ENCODE assay signal across 6 cellular contexts in the genomic region with DNA sequence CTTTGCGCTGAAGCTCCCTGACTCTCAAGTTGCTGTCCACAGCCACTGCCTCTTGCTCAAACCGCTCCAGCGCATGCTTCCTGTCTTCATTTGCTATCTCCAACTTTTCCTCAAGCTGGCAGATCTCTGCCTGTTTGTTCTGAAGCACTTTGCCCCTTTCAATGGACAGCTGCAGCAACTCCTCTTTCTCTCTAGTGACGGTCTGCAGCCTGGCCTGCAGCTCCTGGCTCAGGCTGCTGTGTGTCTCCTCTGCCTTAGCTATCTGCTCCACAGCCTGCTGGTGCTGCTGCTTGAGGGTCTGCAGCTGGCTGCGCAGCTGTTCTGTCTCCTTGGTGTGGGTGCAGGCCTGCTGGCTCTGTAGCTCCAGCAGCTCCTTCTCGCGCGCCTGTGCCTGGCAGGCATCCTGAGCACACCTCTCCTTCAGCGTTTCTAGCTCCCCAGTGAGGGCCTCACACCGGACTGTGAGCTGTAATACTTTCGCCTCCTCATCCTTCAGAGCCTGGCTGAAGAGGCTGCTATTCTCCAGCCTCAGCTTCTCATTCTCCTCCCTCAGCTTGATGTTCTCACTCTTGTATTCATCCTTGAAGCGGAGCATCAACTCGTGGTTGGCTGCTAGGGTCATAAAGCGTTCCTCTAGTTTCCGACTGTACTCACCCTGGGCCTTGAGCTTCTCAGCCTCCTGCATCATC. TPM values are rescaled to one million over a fixed set of nuclear protein-coding genes. Genes with fewer than 3 reads are reported as not detected.
DNase-seq lines count a peak whose midpoint lies in the region; ATAC-seq and TF ChIP-seq lines count a peak whose summit lies in the region.

No MANE protein-coding gene starts in this region.

- peak overlapping the region; percentile 31 for H3K4me3 ChIP-seq in HEK293 (ENCODE audit: low read depth, low read length)
- peak overlapping the region; percentile 70 for H3K4me3 ChIP-seq in psoas muscle

- no peak for DNase-seq in effector memory CD8-positive, alpha-beta T cell
- peak in 1 of 2 donors; percentile 55 for DNase-seq in psoas muscle
- DNase-seq in NK-92 treated with Interleukin-12 subunit alpha and Interleukin-12 subunit beta, amount 100 ng/mL, for 24 hours (lab: John Stamatoyannopoulos, UW), result no peak

- TF ChIP-seq CTCF in HEK293 (tag by site-specific recombination; IDR thresholded peaks at IDR 0.05) (no peak), psoas muscle (IDR thresholded peaks at IDR 0.05) (no peak)

- H3K27me3 Mint-ChIP-seq in effector memory CD8-positive, alpha-beta T cell, result peaks cover 0 to 2% of the 10 kb centered on the region in 2 donors

- CTCF ChIA-PET in HEK293 (lab: Yijun Ruan, JAX), result interaction anchor here (0.6 to 2.6 kb wide), 5 partner anchors 9 to 169 kb away, joined by 3 to 7 read pairs (median 5); a partner anchor contains a TSS

- ATAC-seq in effector memory CD8-positive, alpha-beta T cell (replicated peaks), result no peak
- ATAC-seq in psoas muscle (no peak), HG02973 (IDR thresholded peaks at IDR 0.05; ENCODE audit: unreplicated experiment) (no peak), HG03175 (IDR thresholded peaks at IDR 0.05; ENCODE audit: unreplicated experiment) (no peak)

- intact Hi-C loops in psoas muscle (cut with DNase I), result no loop called here

- no peaks in the 10 kb centered on the region for H3K27me3 ChIP-seq in psoas muscle (ENCODE audit: insufficient read depth in 3 of 3, low read length in 2 of 3)

- peak overlapping the region; percentile 28 to 47 for H3K27ac Mint-ChIP-seq in effector memory CD8-positive, alpha-beta T cell

- H3K9me3 Mint-ChIP-seq in effector memory CD8-positive, alpha-beta T cell, result no peaks in the 10 kb centered on the region

- POLR2A ChIA-PET in HEK293 (lab: Yijun Ruan, JAX), result interaction anchor here (1.5 kb wide), 1 partner anchor 57 kb away, joined by 4 read pairs; a partner anchor contains a TSS

- H3K4me1 ChIP-seq in HEK293 (ENCODE audit: control insufficient read depth, insufficient read depth, low read length) (no peaks in the 10 kb centered on the region), psoas muscle (peaks cover 16% of the 10 kb centered on the region)

- H3K36me3 Mint-ChIP-seq in effector memory CD8-positive, alpha-beta T cell (ENCODE audit: insufficient read depth), result no peaks in the 10 kb centered on the region

- H3K36me3 ChIP-seq in HEK293 (ENCODE audit: control insufficient read depth in 2 of 2, insufficient read depth in 1 of 2, low read length in 2 of 2), result no peaks in the 10 kb centered on the region
- no peaks in the 10 kb centered on the region for H3K36me3 ChIP-seq in psoas muscle (ENCODE audit: insufficient read depth in 1 of 2, low read depth in 1 of 2)

- WGBS in psoas muscle, 3 donors, result 23 to 32% (median 28%) methylated on average over 15 of the region's 15 CpGs

- H3K4me1 Mint-ChIP-seq in effector memory CD8-positive, alpha-beta T cell (ENCODE audit: low read depth in 2 of 2), result peaks cover 7 to 20% of the 10 kb centered on the region in 2 donors

- H3K9me3 ChIP-seq in HEK293 (ENCODE audit: control insufficient read depth, insufficient read depth, low read depth, low read length), result no peaks in the 10 kb centered on the region
- no peaks in the 10 kb centered on the region for H3K9me3 ChIP-seq in psoas muscle

- H3K4me3 Mint-ChIP-seq in effector memory CD8-positive, alpha-beta T cell, result no peak overlapping the region

- H3K27ac ChIP-seq in HEK293 (ENCODE audit: extremely low read depth, low read depth, low read length) (peak overlapping the region; percentile 70), psoas muscle (peak overlapping the region; percentile 76)

TF ChIP-seq in HEK293, 187 proteins besides CTCF, POLR2A, EP300 and RAD21 (continues in another document):
- TF ChIP-seq ZNF335 (tag by site-specific recombination; conservative IDR thresholded peaks at IDR 0.05) (peak; percentile 76), ZFP41 (tag by site-specific recombination; IDR thresholded peaks at IDR 0.05; ENCODE audit: borderline replicate concordance) (no peak), ZNF394 (tag by site-specific recombination; IDR thresholded peaks at IDR 0.05; ENCODE audit: borderline replicate concordance) (peak; percentile 67; the same call in 1 of the 2 replicates), ZNF514 (tag by site-specific recombination; IDR thresholded peaks at IDR 0.05) (no peak), ZNF416 (tag by site-specific recombination; IDR thresholded peaks at IDR 0.05) (no peak)
- TF ChIP-seq, protein P1, sequence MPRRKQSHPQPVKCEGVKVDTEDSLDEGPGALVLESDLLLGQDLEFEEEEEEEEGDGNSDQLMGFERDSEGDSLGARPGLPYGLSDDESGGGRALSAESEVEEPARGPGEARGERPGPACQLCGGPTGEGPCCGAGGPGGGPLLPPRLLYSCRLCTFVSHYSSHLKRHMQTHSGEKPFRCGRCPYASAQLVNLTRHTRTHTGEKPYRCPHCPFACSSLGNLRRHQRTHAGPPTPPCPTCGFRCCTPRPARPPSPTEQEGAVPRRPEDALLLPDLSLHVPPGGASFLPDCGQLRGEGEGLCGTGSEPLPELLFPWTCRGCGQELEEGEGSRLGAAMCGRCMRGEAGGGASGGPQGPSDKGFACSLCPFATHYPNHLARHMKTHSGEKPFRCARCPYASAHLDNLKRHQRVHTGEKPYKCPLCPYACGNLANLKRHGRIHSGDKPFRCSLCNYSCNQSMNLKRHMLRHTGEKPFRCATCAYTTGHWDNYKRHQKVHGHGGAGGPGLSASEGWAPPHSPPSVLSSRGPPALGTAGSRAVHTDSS (tag by site-specific recombination; IDR thresholded peaks at IDR 0.05), result no peak
- TF ChIP-seq, protein P2, sequence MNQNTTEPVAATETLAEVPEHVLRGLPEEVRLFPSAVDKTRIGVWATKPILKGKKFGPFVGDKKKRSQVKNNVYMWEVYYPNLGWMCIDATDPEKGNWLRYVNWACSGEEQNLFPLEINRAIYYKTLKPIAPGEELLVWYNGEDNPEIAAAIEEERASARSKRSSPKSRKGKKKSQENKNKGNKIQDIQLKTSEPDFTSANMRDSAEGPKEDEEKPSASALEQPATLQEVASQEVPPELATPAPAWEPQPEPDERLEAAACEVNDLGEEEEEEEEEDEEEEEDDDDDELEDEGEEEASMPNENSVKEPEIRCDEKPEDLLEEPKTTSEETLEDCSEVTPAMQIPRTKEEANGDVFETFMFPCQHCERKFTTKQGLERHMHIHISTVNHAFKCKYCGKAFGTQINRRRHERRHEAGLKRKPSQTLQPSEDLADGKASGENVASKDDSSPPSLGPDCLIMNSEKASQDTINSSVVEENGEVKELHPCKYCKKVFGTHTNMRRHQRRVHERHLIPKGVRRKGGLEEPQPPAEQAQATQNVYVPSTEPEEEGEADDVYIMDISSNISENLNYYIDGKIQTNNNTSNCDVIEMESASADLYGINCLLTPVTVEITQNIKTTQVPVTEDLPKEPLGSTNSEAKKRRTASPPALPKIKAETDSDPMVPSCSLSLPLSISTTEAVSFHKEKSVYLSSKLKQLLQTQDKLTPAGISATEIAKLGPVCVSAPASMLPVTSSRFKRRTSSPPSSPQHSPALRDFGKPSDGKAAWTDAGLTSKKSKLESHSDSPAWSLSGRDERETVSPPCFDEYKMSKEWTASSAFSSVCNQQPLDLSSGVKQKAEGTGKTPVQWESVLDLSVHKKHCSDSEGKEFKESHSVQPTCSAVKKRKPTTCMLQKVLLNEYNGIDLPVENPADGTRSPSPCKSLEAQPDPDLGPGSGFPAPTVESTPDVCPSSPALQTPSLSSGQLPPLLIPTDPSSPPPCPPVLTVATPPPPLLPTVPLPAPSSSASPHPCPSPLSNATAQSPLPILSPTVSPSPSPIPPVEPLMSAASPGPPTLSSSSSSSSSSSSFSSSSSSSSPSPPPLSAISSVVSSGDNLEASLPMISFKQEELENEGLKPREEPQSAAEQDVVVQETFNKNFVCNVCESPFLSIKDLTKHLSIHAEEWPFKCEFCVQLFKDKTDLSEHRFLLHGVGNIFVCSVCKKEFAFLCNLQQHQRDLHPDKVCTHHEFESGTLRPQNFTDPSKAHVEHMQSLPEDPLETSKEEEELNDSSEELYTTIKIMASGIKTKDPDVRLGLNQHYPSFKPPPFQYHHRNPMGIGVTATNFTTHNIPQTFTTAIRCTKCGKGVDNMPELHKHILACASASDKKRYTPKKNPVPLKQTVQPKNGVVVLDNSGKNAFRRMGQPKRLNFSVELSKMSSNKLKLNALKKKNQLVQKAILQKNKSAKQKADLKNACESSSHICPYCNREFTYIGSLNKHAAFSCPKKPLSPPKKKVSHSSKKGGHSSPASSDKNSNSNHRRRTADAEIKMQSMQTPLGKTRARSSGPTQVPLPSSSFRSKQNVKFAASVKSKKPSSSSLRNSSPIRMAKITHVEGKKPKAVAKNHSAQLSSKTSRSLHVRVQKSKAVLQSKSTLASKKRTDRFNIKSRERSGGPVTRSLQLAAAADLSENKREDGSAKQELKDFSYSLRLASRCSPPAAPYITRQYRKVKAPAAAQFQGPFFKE (tag by site-specific recombination; IDR thresholded peaks at IDR 0.05; ENCODE audit: borderline replicate concordance), result no peak
- TF ChIP-seq, protein P3, sequence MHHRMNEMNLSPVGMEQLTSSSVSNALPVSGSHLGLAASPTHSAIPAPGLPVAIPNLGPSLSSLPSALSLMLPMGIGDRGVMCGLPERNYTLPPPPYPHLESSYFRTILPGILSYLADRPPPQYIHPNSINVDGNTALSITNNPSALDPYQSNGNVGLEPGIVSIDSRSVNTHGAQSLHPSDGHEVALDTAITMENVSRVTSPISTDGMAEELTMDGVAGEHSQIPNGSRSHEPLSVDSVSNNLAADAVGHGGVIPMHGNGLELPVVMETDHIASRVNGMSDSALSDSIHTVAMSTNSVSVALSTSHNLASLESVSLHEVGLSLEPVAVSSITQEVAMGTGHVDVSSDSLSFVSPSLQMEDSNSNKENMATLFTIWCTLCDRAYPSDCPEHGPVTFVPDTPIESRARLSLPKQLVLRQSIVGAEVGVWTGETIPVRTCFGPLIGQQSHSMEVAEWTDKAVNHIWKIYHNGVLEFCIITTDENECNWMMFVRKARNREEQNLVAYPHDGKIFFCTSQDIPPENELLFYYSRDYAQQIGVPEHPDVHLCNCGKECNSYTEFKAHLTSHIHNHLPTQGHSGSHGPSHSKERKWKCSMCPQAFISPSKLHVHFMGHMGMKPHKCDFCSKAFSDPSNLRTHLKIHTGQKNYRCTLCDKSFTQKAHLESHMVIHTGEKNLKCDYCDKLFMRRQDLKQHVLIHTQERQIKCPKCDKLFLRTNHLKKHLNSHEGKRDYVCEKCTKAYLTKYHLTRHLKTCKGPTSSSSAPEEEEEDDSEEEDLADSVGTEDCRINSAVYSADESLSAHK (tag by site-specific recombination; IDR thresholded peaks at IDR 0.05), result peak; percentile 75

RNA-seq across cellular contexts. Expression of a gene that starts 0.7 kb away (rescaled TPM):
- total RNA-seq in psoas muscle, result under 1 TPM in 3 of 4 donors, not detected in 1; 0.15 to 0.71 (median 0.42) TPM
- polyA plus RNA-seq in psoas muscle, result 1 to 10 TPM in 1 of 3 donors, under 1 TPM in 2; 0.13 to 2.0 (median 0.20) TPM

RNA-seq across cellular contexts. Expression of a gene that starts 20.3 kb away (rescaled TPM):
- total RNA-seq in psoas muscle, result 10 to 100 TPM; 14.0 to 32.3 (median 19.4) TPM
- polyA plus RNA-seq in psoas muscle, result 10 to 100 TPM; 14.1 to 25.6 (median 17.9) TPM

RNA-seq across cellular contexts. Expression of a gene that starts 37.5 kb away (rescaled TPM):
- total RNA-seq in psoas muscle, result 10 to 100 TPM; 32.4 to 51.5 (median 39.1) TPM
- 100 to 1,000 TPM in 1 of 3 donors, 10 to 100 TPM in 2; 70.6 to 107 (median 72.0) TPM for polyA plus RNA-seq in psoas muscle

RNA-seq across cellular contexts. Expression of a gene that starts 56.9 kb away (rescaled TPM):
- total RNA-seq in psoas muscle, result 10 to 100 TPM; 20.0 to 33.3 (median 25.2) TPM
- 10 to 100 TPM; 28.6 to 40.6 (median 40.0) TPM for polyA plus RNA-seq in psoas muscle

RNA-seq across cellular contexts. Expression of a gene that starts 58.1 kb away (rescaled TPM):
- total RNA-seq in psoas muscle, result 1 to 10 TPM; 3.4 to 5.3 (median 3.8) TPM
- polyA plus RNA-seq in psoas muscle, result 1 to 10 TPM in 1 of 3 donors, under 1 TPM in 2; 0.23 to 1.3 (median 0.35) TPM
